In genomic region chr6:151494235-151494950, GRCh38 we compare ENCODE assay signal across 8 cellular contexts. TPM values are rescaled to one million over a fixed set of nuclear protein-coding genes. Genes with fewer than 3 reads are reported as not detected.
A peak's percentile ranks its signal among the peaks of the same experiment; 100 is the strongest.
DNase-seq lines count a peak whose midpoint lies in the region; ATAC-seq, FAIRE-seq and TF ChIP-seq lines count a peak whose summit lies in the region.

No MANE protein-coding gene starts in this region.

- no peak for FAIRE-seq in H54 (lab: Jason Lieb, UNC)

- peaks cover 4 to 14% (median 12%) of the 10 kb centered on the region in 4 donors for H3K4me1 Mint-ChIP-seq in CD4-positive, CD25-positive, alpha-beta regulatory T cell
- peaks cover 16% of the 10 kb centered on the region for H3K4me1 Mint-ChIP-seq in activated CD8-positive, alpha-beta T cell treated with anti-CD3 and anti-CD28 coated beads, Interleukin-2, amount 10 ng/mL, durations not matched to agents 7 days and 5 days (ENCODE audit: low read depth)
- peaks cover 0 to 5% of the 10 kb centered on the region in 2 donors for H3K4me1 Mint-ChIP-seq in natural killer cell

- H3K9me3 ChIP-seq in CD4-positive, CD25-positive, alpha-beta regulatory T cell (ENCODE audit: control insufficient read depth in 2 of 2, low read length in 2 of 2): no peaks in the 10 kb centered on the region
- H3K9me3 ChIP-seq in aorta (ENCODE audit: control insufficient read depth, low read length): no peaks in the 10 kb centered on the region

- H3K4me3 Mint-ChIP-seq in CD4-positive, CD25-positive, alpha-beta regulatory T cell: peak overlapping the region in 3 of 4 donors; percentile 16 to 77 (median 61)
- H3K4me3 Mint-ChIP-seq in activated CD8-positive, alpha-beta T cell treated with anti-CD3 and anti-CD28 coated beads, Interleukin-2, amount 10 ng/mL, durations not matched to agents 7 days and 5 days: peak overlapping the region; percentile 69
- peak overlapping the region; percentile 55 for H3K4me3 Mint-ChIP-seq in natural killer cell

- ATAC-seq in CD4-positive, CD25-positive, alpha-beta regulatory T cell (ENCODE audit: low read depth in 2 of 2): no peak
- ATAC-seq in activated CD8-positive, alpha-beta T cell treated with anti-CD3 and anti-CD28 coated beads, Interleukin-2, amount 10 ng/mL, durations not matched to agents 7 days and 5 days: peak; percentile 51
- peak in 1 of 3 donors; percentile 7 for ATAC-seq in natural killer cell
- ATAC-seq in aorta (ENCODE audit: low FRiP score): peak; percentile 78
- ATAC-seq in GM19035 (IDR thresholded peaks at IDR 0.05; ENCODE audit: unreplicated experiment): no peak

- peak in 1 of 3 donors; percentile 44 for DNase-seq in CD4-positive, CD25-positive, alpha-beta regulatory T cell
- DNase-seq in HL-60 (ENCODE audit: low read depth in 1 of 2, low spot score in 1 of 2) (no peak), fibroblast of pulmonary artery (ENCODE audit: low read depth) (no peak), natural killer cell (no peak), aorta (peak; percentile 78 to 81), H54 (ENCODE audit: insufficient read length, low spot score) (no peak)
- DNase-seq in activated CD8-positive, alpha-beta T cell treated with anti-CD3 and anti-CD28 coated beads, Interleukin-2, amount 10 ng/mL, durations not matched to agents 7 days and 5 days: peak; percentile 42

- no peak overlapping the region for H3K27ac Mint-ChIP-seq in CD4-positive, CD25-positive, alpha-beta regulatory T cell
- no peak overlapping the region for H3K27ac Mint-ChIP-seq in activated CD8-positive, alpha-beta T cell treated with anti-CD3 and anti-CD28 coated beads, Interleukin-2, amount 10 ng/mL, durations not matched to agents 7 days and 5 days
- H3K27ac Mint-ChIP-seq in natural killer cell: no peak overlapping the region

- 1% methylated on average over 40 to 43 of the region's 43 CpGs for WGBS in aorta, 2 donors

- H3K36me3 ChIP-seq in CD4-positive, CD25-positive, alpha-beta regulatory T cell (ENCODE audit: control insufficient read depth, insufficient read depth, low read length): no peaks in the 10 kb centered on the region
- H3K36me3 ChIP-seq in aorta (ENCODE audit: control insufficient read depth in 1 of 2, insufficient read depth in 2 of 2, low read length in 1 of 2): no peaks in the 10 kb centered on the region

- CTCF ChIA-PET in activated CD8-positive, alpha-beta T cell treated with anti-CD3 and anti-CD28 coated beads, Interleukin-2, amount 10 ng/mL, durations not matched to agents 7 days and 5 days (lab: Charles Lee): no interaction called here

- POLR2A ChIA-PET in activated CD8-positive, alpha-beta T cell treated with anti-CD3 and anti-CD28 coated beads, Interleukin-2, amount 10 ng/mL, durations not matched to agents 7 days and 5 days (lab: Charles Lee): no interaction called here

- intact Hi-C loops in natural killer cell (cut with micrococcal nuclease) (no loop called here), aorta (cut with DNase I) (no loop called here)

- no peak overlapping the region for H3K27ac ChIP-seq in CD4-positive, CD25-positive, alpha-beta regulatory T cell (ENCODE audit: insufficient read depth, low read length, poor library complexity, severe bottlenecking)
- H3K27ac ChIP-seq in HL-60 (replicated peaks): no peak overlapping the region
- H3K27ac ChIP-seq in aorta (ENCODE audit: low read depth in 1 of 2, low read length in 2 of 2): no peak overlapping the region

- peaks cover 31% of the 10 kb centered on the region for H3K27me3 ChIP-seq in CD4-positive, CD25-positive, alpha-beta regulatory T cell (ENCODE audit: control insufficient read depth, insufficient read depth, low read length)
- H3K27me3 ChIP-seq in HL-60 (ENCODE audit: insufficient read depth, poor library complexity, severe bottlenecking) (no peaks in the 10 kb centered on the region), aorta (ENCODE audit: control insufficient read depth in 1 of 2, insufficient read depth in 2 of 2, low read length in 1 of 2) (no peaks in the 10 kb centered on the region)

- H3K9me3 Mint-ChIP-seq in CD4-positive, CD25-positive, alpha-beta regulatory T cell: peaks cover 0 to 4% (median 0%) of the 10 kb centered on the region in 7 donors
- no peaks in the 10 kb centered on the region for H3K9me3 Mint-ChIP-seq in activated CD8-positive, alpha-beta T cell treated with anti-CD3 and anti-CD28 coated beads, Interleukin-2, amount 10 ng/mL, durations not matched to agents 7 days and 5 days (ENCODE audit: insufficient read depth)
- no peaks in the 10 kb centered on the region for H3K9me3 Mint-ChIP-seq in natural killer cell

- TF ChIP-seq CTCF in HL-60 (IDR thresholded peaks at IDR 0.05; ENCODE audit: insufficient read depth, low read length): no peak
- TF ChIP-seq CTCF in fibroblast of pulmonary artery (IDR thresholded peaks at IDR 0.05; ENCODE audit: low read length, missing control alignments): no peak
- no peak for TF ChIP-seq CTCF in natural killer cell (IDR thresholded peaks at IDR 0.05)

- peaks cover 66% of the 10 kb centered on the region for H3K27me3 Mint-ChIP-seq in CD4-positive, CD25-positive, alpha-beta regulatory T cell
- H3K27me3 Mint-ChIP-seq in activated CD8-positive, alpha-beta T cell treated with anti-CD3 and anti-CD28 coated beads, Interleukin-2, amount 10 ng/mL, durations not matched to agents 7 days and 5 days (ENCODE audit: low read depth): peaks cover 49% of the 10 kb centered on the region
- peaks cover 30 to 37% of the 10 kb centered on the region in 2 donors for H3K27me3 Mint-ChIP-seq in natural killer cell (ENCODE audit: low read depth in 2 of 2)

- peaks cover 3% of the 10 kb centered on the region for H3K36me3 Mint-ChIP-seq in CD4-positive, CD25-positive, alpha-beta regulatory T cell
- H3K36me3 Mint-ChIP-seq in activated CD8-positive, alpha-beta T cell treated with anti-CD3 and anti-CD28 coated beads, Interleukin-2, amount 10 ng/mL, durations not matched to agents 7 days and 5 days (ENCODE audit: low read depth): no peaks in the 10 kb centered on the region
- no peaks in the 10 kb centered on the region for H3K36me3 Mint-ChIP-seq in natural killer cell

- no peak overlapping the region for H3K4me3 ChIP-seq in CD4-positive, CD25-positive, alpha-beta regulatory T cell (ENCODE audit: low read depth, low read length)
- H3K4me3 ChIP-seq in HL-60 (replicated peaks; ENCODE audit: insufficient read depth, low read length) (peak overlapping the region; percentile 58), fibroblast of pulmonary artery (replicated peaks; ENCODE audit: low read depth, low read length) (peak overlapping the region; percentile 60), aorta (ENCODE audit: low read length in 2 of 2) (peak overlapping the region; percentile 50 to 53)

- no peak for TF ChIP-seq POLR2A in H54 (IDR thresholded peaks at IDR 0.05; ENCODE audit: low read depth, low read length)

- H3K4me1 ChIP-seq in CD4-positive, CD25-positive, alpha-beta regulatory T cell (ENCODE audit: control insufficient read depth, insufficient read depth, low read length, poor library complexity, severe bottlenecking): peaks cover 13% of the 10 kb centered on the region
- no peaks in the 10 kb centered on the region for H3K4me1 ChIP-seq in aorta (ENCODE audit: control insufficient read depth in 1 of 2, insufficient read depth in 2 of 2, low read length in 2 of 2)

RNA-seq across cellular contexts. Expression of gene CCDC170, which starts 0.6 kb away (rescaled TPM):
- total RNA-seq in CD4-positive, CD25-positive, alpha-beta regulatory T cell: not detected
- not detected for polyA plus RNA-seq in CD4-positive, CD25-positive, alpha-beta regulatory T cell
- total RNA-seq in activated CD8-positive, alpha-beta T cell treated with anti-CD3 and anti-CD28 coated beads, Interleukin-2, amount 10 ng/mL, durations not matched to agents 7 days and 5 days: not detected
- total RNA-seq in natural killer cell (under 1 TPM; 0.20 to 0.96 (median 0.25) TPM), aorta (1 to 10 TPM; 1.4 to 5.4 TPM)
- under 1 TPM; 0.05 to 0.75 TPM for polyA plus RNA-seq in aorta

RNA-seq across cellular contexts. Expression of gene RMND1, which starts 42.5 kb away (rescaled TPM):
- 10.4 TPM for total RNA-seq in CD4-positive, CD25-positive, alpha-beta regulatory T cell
- polyA plus RNA-seq in CD4-positive, CD25-positive, alpha-beta regulatory T cell: 10 to 100 TPM; 10.2 to 13.3 (median 11.9) TPM
- total RNA-seq in activated CD8-positive, alpha-beta T cell treated with anti-CD3 and anti-CD28 coated beads, Interleukin-2, amount 10 ng/mL, durations not matched to agents 7 days and 5 days: 10 to 100 TPM; 18.6 to 19.2 TPM
- total RNA-seq in natural killer cell: 10 to 100 TPM; 10.6 to 14.7 (median 11.3) TPM
- 10 to 100 TPM; 23.8 to 24.4 TPM for total RNA-seq in aorta
- 10 to 100 TPM; 12.9 to 19.0 TPM for polyA plus RNA-seq in aorta

Comparison
In these comparisons a context has a peak if more than half of its experiments do, and no peak if none do; other contexts are left out.
1. ATAC-seq: peak in activated CD8-positive, alpha-beta T cell treated with anti-CD3 and anti-CD28 coated beads, Interleukin-2, amount 10 ng/mL, durations not matched to agents 7 days and 5 days (single experiment) and aorta (single experiment); none in CD4-positive, CD25-positive, alpha-beta regulatory T cell (0 of 2) and GM19035 (single experiment).
2. DNase-seq: peak in activated CD8-positive, alpha-beta T cell treated with anti-CD3 and anti-CD28 coated beads, Interleukin-2, amount 10 ng/mL, durations not matched to agents 7 days and 5 days (single experiment) and aorta (2 of 2); none in HL-60 (0 of 2), fibroblast of pulmonary artery (single experiment), natural killer cell (single experiment) and H54 (single experiment).
3. Peak in every context shown above with its lines, with median percentiles within 50 percentile points of each other: H3K4me3 Mint-ChIP-seq.